16 cellular contexts compared by ENCODE assay signal in genomic region chr1:155651861-155652661, GRCh38. TPM values are rescaled to one million over a fixed set of nuclear protein-coding genes. Genes with fewer than 3 reads are reported as not detected.
A peak's percentile ranks its signal among the peaks of the same experiment; 100 is the strongest.
DNase-seq lines count a peak whose midpoint lies in the region; ATAC-seq and TF ChIP-seq lines count a peak whose summit lies in the region.
"Had no signal": no experiment of that assay in that cellular context is flagged by ENCODE, and none has a peak within 500 bp of the region (broad histone marks: within the 10 kb centered on the region; RNA-seq: fewer than 3 reads in every experiment).

No MANE protein-coding gene starts in this region.

- H4K12ac ChIP-seq in trophoblast cell (ENCODE audit: low read depth, low read length), result no peak overlapping the region

- H3K79me1 ChIP-seq in trophoblast cell (ENCODE audit: low read length), result peaks cover 2% of the 10 kb centered on the region

- H3K4me3 ChIP-seq in trophoblast cell (ENCODE audit: low read depth, low read length), result no peak overlapping the region
- no peak overlapping the region for H3K4me3 ChIP-seq in lower leg skin (ENCODE audit: low read depth, poor library complexity, severe bottlenecking)
- H3K4me3 ChIP-seq: right atrium auricular region had no signal

- ATAC-seq in HG02970 (IDR thresholded peaks at IDR 0.05; ENCODE audit: low FRiP score, unreplicated experiment) (no peak), GM19351 (IDR thresholded peaks at IDR 0.05; ENCODE audit: unreplicated experiment) (no peak)

- H3K18ac ChIP-seq in trophoblast cell (ENCODE audit: low read length), result no peak overlapping the region

- H3K27me3 Mint-ChIP-seq in brain, result no peaks in the 10 kb centered on the region
- H3K27me3 Mint-ChIP-seq: CD4-positive, CD25-positive, alpha-beta regulatory T cell had no signal

- H3K4me1 ChIP-seq in trophoblast cell (ENCODE audit: control insufficient read depth in 1 of 2, insufficient read depth in 2 of 2, low read length in 2 of 2), result peaks cover 2% of the 10 kb centered on the region in 2 experiments
- H3K4me1 ChIP-seq: right atrium auricular region had no signal

- no peak overlapping the region for H3K4ac ChIP-seq in trophoblast cell (ENCODE audit: low read depth, low read length)

- H2AK5ac ChIP-seq in trophoblast cell (ENCODE audit: low read length), result no peak overlapping the region

- peaks cover 14% of the 10 kb centered on the region for H3K4me1 Mint-ChIP-seq in brain
- H3K4me1 Mint-ChIP-seq: CD4-positive, CD25-positive, alpha-beta regulatory T cell had no signal

- no peaks in the 10 kb centered on the region for H3K79me2 ChIP-seq in trophoblast cell (ENCODE audit: control insufficient read depth, insufficient read depth, low read length, poor library complexity)

- peak overlapping the region in 4 of 5 experiments; percentile 4 to 25 (median 14) for H3K27ac Mint-ChIP-seq in brain
- H3K27ac Mint-ChIP-seq: dendritic cell treated with granulocyte-macrophage colony-stimulating factor and Interleukin-4, amounts not matched to agents 40 ng/mL and 50 ng/mL, for 4 days; naive B cell had no signal

- DNase-seq in Daoy (ENCODE audit: low read depth), result peak; percentile 42
- peak; percentile 54 for DNase-seq in NCI-H2107 treated with DMSO at 0.1 percent for 48 hours (lab: John Stamatoyannopoulos, UW; ENCODE audit: unreplicated experiment)
- DNase-seq in trophoblast cell, result peak; percentile 35 to 90
- no peak for DNase-seq in lower leg skin (ENCODE audit: low spot score in 2 of 2)
- DNase-seq in activated CD8-positive, alpha-beta memory T cell treated with anti-CD3 and anti-CD28 coated beads, Interleukin-2, amount 50 U/mL, for 48 hours, result no peak
- DNase-seq: activated CD8-positive, alpha-beta memory T cell treated with anti-CD3 and anti-CD28 coated beads, Interleukin-2, amount 50 U/mL, for 4 hours; CD4-positive, CD25-positive, alpha-beta regulatory T cell; foreskin melanocyte; MM.1S; naive B cell had no signal

- intact Hi-C loops in lower leg skin (cut with DNase I; ENCODE audit: low total_unique reads), result no loop called here

- no peak overlapping the region for H2BK12ac ChIP-seq in trophoblast cell (ENCODE audit: low read length)

- no peak overlapping the region for H4K91ac ChIP-seq in trophoblast cell (ENCODE audit: low read depth, low read length)

- no peak overlapping the region for H3K9ac ChIP-seq in trophoblast cell (ENCODE audit: low read length)

- H3K23ac ChIP-seq in trophoblast cell (ENCODE audit: low read length), result no peak overlapping the region

- H4K8ac ChIP-seq in trophoblast cell (ENCODE audit: low read depth, low read length), result no peak overlapping the region

- no peak overlapping the region for H3K4me3 Mint-ChIP-seq in brain
- H3K4me3 Mint-ChIP-seq: CD4-positive, CD25-positive, alpha-beta regulatory T cell; dendritic cell treated with granulocyte-macrophage colony-stimulating factor and Interleukin-4, amounts not matched to agents 40 ng/mL and 50 ng/mL, for 4 days; naive B cell had no signal

- no peak for TF ChIP-seq POLR2A in lower leg skin (IDR thresholded peaks at IDR 0.05)

- H3K27ac ChIP-seq in trophoblast cell (ENCODE audit: low read depth, low read length), result peak overlapping the region; percentile 40
- H3K27ac ChIP-seq: right atrium auricular region had no signal

- TF ChIP-seq CTCF in brain (conservative IDR thresholded peaks at IDR 0.05) (no peak), lower leg skin (IDR thresholded peaks at IDR 0.05) (no peak)

- H3K36me3 ChIP-seq in trophoblast cell (ENCODE audit: control insufficient read depth in 1 of 2, insufficient read depth in 2 of 2, low read length in 2 of 2), result no peaks in the 10 kb centered on the region
- H3K36me3 ChIP-seq: right atrium auricular region, stomach had no signal

- no peaks in the 10 kb centered on the region for H3K36me3 Mint-ChIP-seq in brain
- H3K36me3 Mint-ChIP-seq: CD4-positive, CD25-positive, alpha-beta regulatory T cell had no signal

- H3K9me3 Mint-ChIP-seq in brain, result peaks cover 0 to 3% (median 0%) of the 10 kb centered on the region in 5 experiments
- H3K9me3 Mint-ChIP-seq: CD4-positive, CD25-positive, alpha-beta regulatory T cell had no signal

- no peak overlapping the region for H2BK5ac ChIP-seq in trophoblast cell (ENCODE audit: low read depth, low read length, poor library complexity)

- peaks cover 1% of the 10 kb centered on the region for H3K9me3 ChIP-seq in trophoblast cell (ENCODE audit: insufficient read depth, low read depth, low read length)
- H3K9me3 ChIP-seq: right atrium auricular region, stomach had no signal

- WGBS in trophoblast cell (ENCODE audit: extremely low coverage, insufficient coverage, insufficient read length), result no CpG with 5 or more reads among the region's 3 CpGs
- WGBS in lower leg skin, 2 donors, result 57 to 58% methylated on average over 3 of the region's 3 CpGs

- peak overlapping the region; percentile 15 for H2BK120ac ChIP-seq in trophoblast cell (ENCODE audit: insufficient read depth, low read length, poor library complexity)

- H3K4me2 ChIP-seq in trophoblast cell (ENCODE audit: low read length), result no peak overlapping the region

- no peak overlapping the region for H2AFZ ChIP-seq in trophoblast cell (ENCODE audit: insufficient read depth, low read length, poor library complexity)

- no peak overlapping the region for H3K14ac ChIP-seq in trophoblast cell (ENCODE audit: low read length)

- H3K27me3 ChIP-seq in trophoblast cell (ENCODE audit: insufficient read depth, low read length), result no peaks in the 10 kb centered on the region
- H3K27me3 ChIP-seq: right atrium auricular region, stomach had no signal

RNA-seq across cellular contexts. Expression of gene YY1AP1, which starts 36.5 kb away (rescaled TPM):
- 23.9 and 27.5 TPM in 2 replicates for total RNA-seq in Daoy (2014; rRNA removed; shearing (Covaris generic))
- 70.1 TPM for polyA plus RNA-seq in brain (ENCODE audit: insufficient read depth, low read depth, low replicate concordance)
- polyA plus RNA-seq in trophoblast cell (2013), result 141 and 148 TPM in 2 replicates
- 100 to 1,000 TPM in 3 of 4 donors, 10 to 100 TPM in 1; 54.8 to 121 (median 113) TPM for total RNA-seq in lower leg skin

RNA-seq across cellular contexts. Expression of gene DAP3, which starts 36.8 kb away (rescaled TPM):
- 96.4 and 103 TPM in 2 replicates for total RNA-seq in Daoy (2014; rRNA removed; shearing (Covaris generic))
- polyA plus RNA-seq in brain (ENCODE audit: insufficient read depth, low read depth, low replicate concordance), result 82.4 TPM
- 163 and 174 TPM in 2 replicates for polyA plus RNA-seq in trophoblast cell (2013)
- 100 to 1,000 TPM in 3 of 4 donors, 10 to 100 TPM in 1; 88.7 to 163 (median 120) TPM for total RNA-seq in lower leg skin

RNA-seq across cellular contexts. Expression of gene MSTO1, which starts 42.0 kb away (rescaled TPM):
- total RNA-seq in Daoy (2014; rRNA removed; shearing (Covaris generic)), result 26.5 and 47.1 TPM in 2 replicates
- 12.4 TPM for polyA plus RNA-seq in brain (ENCODE audit: insufficient read depth, low read depth, low replicate concordance)
- 24.7 and 27.1 TPM in 2 replicates for polyA plus RNA-seq in trophoblast cell (2013)
- total RNA-seq in lower leg skin, result 10 to 100 TPM in 2 of 4 donors, 1 to 10 TPM in 2; 6.1 to 12.8 (median 10.2) TPM

Comparison
In these comparisons a context has a peak if more than half of its experiments do, and no peak if none do; other contexts are left out.
1. DNase-seq: peak in Daoy (single experiment), NCI-H2107 treated with DMSO at 0.1 percent for 48 hours (single experiment) and trophoblast cell (2 of 2); none in lower leg skin (0 of 2) and activated CD8-positive, alpha-beta memory T cell treated with anti-CD3 and anti-CD28 coated beads, Interleukin-2, amount 50 U/mL, for 48 hours (single experiment).